Comparison of ENCODE assay signal across 17 cellular contexts in genomic region chr1:200749090-200749489, GRCh38.
"Had no signal": no experiment of that assay in that cellular context is flagged by ENCODE, and none has a peak within 500 bp of the region (broad histone marks: within the 10 kb centered on the region; RNA-seq: fewer than 3 reads in every experiment).

No MANE protein-coding gene starts in this region.

- H3K27me3 ChIP-seq: ovary, right atrium auricular region, suprapubic skin had no signal

- H3K4me3 ChIP-seq: ovary, right atrium auricular region, spleen, suprapubic skin had no signal

- H3K4me3 Mint-ChIP-seq: activated naive CD4-positive, alpha-beta T cell treated with anti-CD3 and anti-CD28 coated beads, Interleukin-2, amount 50 U/mL, for 24 hours; endodermal cell; nephron; type B pancreatic cell had no signal

- FAIRE-seq: islet of Langerhans had no signal

- H3K36me3 ChIP-seq: ovary, right atrium auricular region, spleen, suprapubic skin had no signal

- H3K9me3 ChIP-seq: ovary, right atrium auricular region, spleen, suprapubic skin had no signal

- H3K27ac Mint-ChIP-seq: activated naive CD4-positive, alpha-beta T cell treated with anti-CD3 and anti-CD28 coated beads, Interleukin-2, amount 50 U/mL, for 24 hours; type B pancreatic cell had no signal

- H3K27ac ChIP-seq: ovary, right atrium auricular region, spleen, suprapubic skin had no signal

- DNase-seq: activated CD4-positive, alpha-beta T cell treated with anti-CD3 and anti-CD28 coated beads, Interleukin-2, amount 50 U/mL, for 1 hour; activated T-cell treated with anti-CD3 and anti-CD28 coated beads for 4 hours; cerebellar nuclear complex; dermis blood vessel endothelial cell; endodermal cell; erythroblast; ovary; spleen; stimulated activated CD4-positive, alpha-beta T cell treated with anti-CD3 and anti-CD28 coated beads, Interleukin-2, amount 100 ng/mL, for 24 hours; stimulated activated naive CD4-positive, alpha-beta T cell had no signal

- H3K27me3 Mint-ChIP-seq: activated naive CD4-positive, alpha-beta T cell treated with anti-CD3 and anti-CD28 coated beads, Interleukin-2, amount 50 U/mL, for 24 hours; brain; type B pancreatic cell had no signal

- H3K9me3 Mint-ChIP-seq: activated naive CD4-positive, alpha-beta T cell treated with anti-CD3 and anti-CD28 coated beads, Interleukin-2, amount 50 U/mL, for 24 hours; endodermal cell; nephron had no signal
